Comparison of ENCODE assay signal across 24 cellular contexts in genomic region chr4:171582961-171583581, GRCh38.
DNase-seq lines count a peak whose midpoint lies in the region; ATAC-seq and TF ChIP-seq lines count a peak whose summit lies in the region.
"Had no signal": no experiment of that assay in that cellular context is flagged by ENCODE, and none has a peak within 500 bp of the region (broad histone marks: within the 10 kb centered on the region; RNA-seq: fewer than 3 reads in every experiment).

No MANE protein-coding gene starts in this region.

- no peak overlapping the region for H3K27ac Mint-ChIP-seq in stimulated activated memory B cell treated with anti-CD40 and anti-IgM and Interleukin-4, amounts not matched to agents 10 μg/mL and 1 μg/mL and 100 μg/mL, for 72 hours
- H3K27ac Mint-ChIP-seq: activated CD4-positive, alpha-beta T cell treated with anti-CD3 and anti-CD28 coated beads, Interleukin-2, amount 10 ng/mL, durations not matched to agents 24 days and 14 days; nephron progenitor cell; progenitor cell of endocrine pancreas had no signal

- POLR2A ChIA-PET in HEK293T (lab: Yijun Ruan, JAX), result no interaction called here

- ATAC-seq in GM18858 (IDR thresholded peaks at IDR 0.05; ENCODE audit: unreplicated experiment) (peak; percentile 68), GM21576 (IDR thresholded peaks at IDR 0.05; ENCODE audit: unreplicated experiment) (peak; percentile 43), HG03442 (IDR thresholded peaks at IDR 0.05; ENCODE audit: unreplicated experiment) (peak; percentile 41)
- ATAC-seq in stimulated activated memory B cell treated with anti-CD40 and anti-IgM and Interleukin-4, amounts not matched to agents 10 μg/mL and 1 μg/mL and 100 μg/mL, for 72 hours, result peak; percentile 54
- ATAC-seq: Panc1 had no signal

- no peak overlapping the region for H3K4me3 Mint-ChIP-seq in stimulated activated memory B cell treated with anti-CD40 and anti-IgM and Interleukin-4, amounts not matched to agents 10 μg/mL and 1 μg/mL and 100 μg/mL, for 72 hours
- H3K4me3 Mint-ChIP-seq: activated CD4-positive, alpha-beta T cell treated with anti-CD3 and anti-CD28 coated beads, Interleukin-2, amount 10 ng/mL, durations not matched to agents 24 days and 14 days; nephron progenitor cell had no signal

- H3K36me3 Mint-ChIP-seq in stimulated activated memory B cell treated with anti-CD40 and anti-IgM and Interleukin-4, amounts not matched to agents 10 μg/mL and 1 μg/mL and 100 μg/mL, for 72 hours, result no peaks in the 10 kb centered on the region

- peaks cover 27% of the 10 kb centered on the region for H3K4me1 Mint-ChIP-seq in stimulated activated memory B cell treated with anti-CD40 and anti-IgM and Interleukin-4, amounts not matched to agents 10 μg/mL and 1 μg/mL and 100 μg/mL, for 72 hours
- H3K4me1 Mint-ChIP-seq: activated CD4-positive, alpha-beta T cell treated with anti-CD3 and anti-CD28 coated beads, Interleukin-2, amount 10 ng/mL, durations not matched to agents 24 days and 14 days had no signal

- peaks cover 4% of the 10 kb centered on the region for H3K9me3 Mint-ChIP-seq in stimulated activated memory B cell treated with anti-CD40 and anti-IgM and Interleukin-4, amounts not matched to agents 10 μg/mL and 1 μg/mL and 100 μg/mL, for 72 hours

- no peak for DNase-seq in HuH-7.5 (ENCODE audit: low spot score)
- no peak for DNase-seq in ureter (ENCODE audit: low spot score)
- no peak for DNase-seq in HEK293T (ENCODE audit: extremely low spot score)
- DNase-seq: activated CD4-positive, alpha-beta T cell treated with anti-CD3 and anti-CD28 coated beads, Interleukin-2, amount 10 ng/mL, durations not matched to agents 24 days and 14 days; activated CD8-positive, alpha-beta memory T cell treated with anti-CD3 and anti-CD28 coated beads, Interleukin-2, amount 50 U/mL, for 4 hours; activated effector memory CD4-positive, alpha-beta T cell treated with Interleukin-2 at 50 U/mL for 16 hours; adrenal gland; foreskin fibroblast; HCEC 1CT; hypothalamus; kidney; mesendoderm; NCI-H1105 treated with DMSO at 0.1 percent for 48 hours; NCI-H2171; NCI-H774; nephron progenitor cell; SK-N-SH; stimulated activated CD4-positive, alpha-beta T cell treated with anti-CD3 and anti-CD28 coated beads, Interleukin-4, amount 100 ng/mL, for 1 hour had no signal

- H3K27me3 Mint-ChIP-seq in stimulated activated memory B cell treated with anti-CD40 and anti-IgM and Interleukin-4, amounts not matched to agents 10 μg/mL and 1 μg/mL and 100 μg/mL, for 72 hours, result no peaks in the 10 kb centered on the region
- H3K27me3 Mint-ChIP-seq: activated CD4-positive, alpha-beta T cell treated with anti-CD3 and anti-CD28 coated beads, Interleukin-2, amount 10 ng/mL, durations not matched to agents 24 days and 14 days; progenitor cell of endocrine pancreas had no signal

- CTCF ChIA-PET in HEK293T (lab: Yijun Ruan, JAX), result interaction anchor here (0.8 kb wide), 1 partner anchor 15 kb away, joined by 3 read pairs; no protein-coding TSS in a partner anchor

TF ChIP-seq in HEK293T, 16 proteins besides CTCF, POLR2A, EP300 and RAD21:
- no peak for TF ChIP-seq CTBP1 (IDR thresholded peaks at IDR 0.05; ENCODE audit: borderline replicate concordance)
- no peak for TF ChIP-seq FOXK2 (IDR thresholded peaks at IDR 0.05)
- TF ChIP-seq, protein P1, sequence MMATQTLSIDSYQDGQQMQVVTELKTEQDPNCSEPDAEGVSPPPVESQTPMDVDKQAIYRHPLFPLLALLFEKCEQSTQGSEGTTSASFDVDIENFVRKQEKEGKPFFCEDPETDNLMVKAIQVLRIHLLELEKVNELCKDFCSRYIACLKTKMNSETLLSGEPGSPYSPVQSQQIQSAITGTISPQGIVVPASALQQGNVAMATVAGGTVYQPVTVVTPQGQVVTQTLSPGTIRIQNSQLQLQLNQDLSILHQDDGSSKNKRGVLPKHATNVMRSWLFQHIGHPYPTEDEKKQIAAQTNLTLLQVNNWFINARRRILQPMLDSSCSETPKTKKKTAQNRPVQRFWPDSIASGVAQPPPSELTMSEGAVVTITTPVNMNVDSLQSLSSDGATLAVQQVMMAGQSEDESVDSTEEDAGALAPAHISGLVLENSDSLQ (IDR thresholded peaks at IDR 0.05), result no peak
- TF ChIP-seq L3MBTL2 (conservative IDR thresholded peaks at IDR 0.05), result no peak
- no peak for TF ChIP-seq BHLHE40 (IDR thresholded peaks at IDR 0.05; ENCODE audit: borderline replicate concordance)
- no peak for TF ChIP-seq HDGF (IDR thresholded peaks at IDR 0.05; ENCODE audit: borderline replicate concordance)
- TF ChIP-seq FOXM1 (IDR thresholded peaks at IDR 0.05; ENCODE audit: borderline replicate concordance), result no peak
- no peak for TF ChIP-seq FOXA1 (IDR thresholded peaks at IDR 0.05)
- TF ChIP-seq ELF4 (IDR thresholded peaks at IDR 0.05), result no peak
- no peak for TF ChIP-seq LEF1 (IDR thresholded peaks at IDR 0.05; ENCODE audit: borderline replicate concordance)
- TF ChIP-seq SP1 (IDR thresholded peaks at IDR 0.05), result no peak
- TF ChIP-seq TARDBP (IDR thresholded peaks at IDR 0.05), result no peak
- TF ChIP-seq ARNT (IDR thresholded peaks at IDR 0.05), result no peak
